Comparison of ENCODE assay signal across 8 cellular contexts in the genomic region with DNA sequence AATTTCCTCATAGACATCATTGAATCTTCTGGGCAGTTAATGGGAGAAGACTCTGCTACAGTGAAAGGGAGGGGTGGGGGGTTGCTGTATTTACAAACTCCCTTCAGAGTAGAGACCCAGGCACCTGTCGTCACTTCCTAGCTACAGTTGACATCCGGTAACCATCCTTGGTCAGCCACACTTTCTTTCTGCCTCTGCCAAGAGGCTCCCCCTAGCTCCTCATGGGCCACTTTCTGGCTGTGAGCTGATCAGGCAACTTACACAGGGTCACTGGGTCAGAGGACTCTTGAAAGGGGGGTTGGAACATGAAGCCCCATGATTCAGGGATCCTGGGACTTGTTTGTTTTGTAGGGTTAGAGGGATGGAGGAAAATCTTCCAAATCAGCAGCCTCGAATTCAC. TPM values are rescaled to one million over a fixed set of nuclear protein-coding genes. Genes with fewer than 3 reads are reported as not detected.
DNase-seq lines count a peak whose midpoint lies in the region; ATAC-seq and TF ChIP-seq lines count a peak whose summit lies in the region.

No MANE protein-coding gene starts in this region.

- DNase-seq in CD8-positive, alpha-beta T cell = peak in 6 of 7 experiments; percentile 14 to 73 (median 50)
- DNase-seq in Jurkat, Clone E6-1 (ENCODE audit: low read depth, low spot score) = peak; percentile 67
- DNase-seq in activated T-cell treated with anti-CD3 and anti-CD28 coated beads, Interleukin-2, amount 50 U/mL, for 4 hours = no peak
- DNase-seq in immature natural killer cell (peak; percentile 14 to 43 (median 35)), nucleus accumbens (lab: John Stamatoyannopoulos, UW) (no peak), NCI-H524 treated with DMSO at 0.1 percent for 48 hours (lab: John Stamatoyannopoulos, UW) (no peak)
- DNase-seq in stimulated activated naive CD8-positive, alpha-beta T cell treated with anti-CD3 and anti-CD28 coated beads, Interleukin-15, amount 100 ng/mL, for 72 hours = peak; percentile 38 to 60

- peaks cover 55% of the 10 kb centered on the region for H3K4me1 Mint-ChIP-seq in CD8-positive, alpha-beta T cell (ENCODE audit: low read depth)
- H3K4me1 Mint-ChIP-seq in activated T-cell treated with anti-CD3 and anti-CD28 coated beads, Interleukin-2, amount 50 U/mL, for 4 hours (ENCODE audit: low read depth) = peaks cover 59% of the 10 kb centered on the region
- peaks cover 49 to 52% of the 10 kb centered on the region in 2 donors for H3K4me1 Mint-ChIP-seq in immature natural killer cell
- peaks cover 64% of the 10 kb centered on the region for H3K4me1 Mint-ChIP-seq in stimulated activated naive CD8-positive, alpha-beta T cell treated with anti-CD3 and anti-CD28 coated beads, Interleukin-15, amount 100 ng/mL, for 72 hours

- CTCF ChIA-PET in CD8-positive, alpha-beta T cell (lab: Charles Lee) = interaction anchor here (0.6 to 1.7 kb wide), 5 partner anchors 11 to 82 kb away, joined by 3 to 5 read pairs (median 5); no protein-coding TSS in a partner anchor

- H3K27ac Mint-ChIP-seq in CD8-positive, alpha-beta T cell = peak overlapping the region; percentile 99
- peak overlapping the region; percentile 90 to 96 (median 94) for H3K27ac Mint-ChIP-seq in immature natural killer cell
- peak overlapping the region; percentile 89 to 98 for H3K27ac Mint-ChIP-seq in stimulated activated naive CD8-positive, alpha-beta T cell treated with anti-CD3 and anti-CD28 coated beads, Interleukin-15, amount 100 ng/mL, for 72 hours

- H3K9me3 Mint-ChIP-seq in CD8-positive, alpha-beta T cell = no peaks in the 10 kb centered on the region
- H3K9me3 Mint-ChIP-seq in activated T-cell treated with anti-CD3 and anti-CD28 coated beads, Interleukin-2, amount 50 U/mL, for 4 hours = no peaks in the 10 kb centered on the region
- no peaks in the 10 kb centered on the region for H3K9me3 Mint-ChIP-seq in immature natural killer cell
- no peaks in the 10 kb centered on the region for H3K9me3 Mint-ChIP-seq in stimulated activated naive CD8-positive, alpha-beta T cell treated with anti-CD3 and anti-CD28 coated beads, Interleukin-15, amount 100 ng/mL, for 72 hours

- no peaks in the 10 kb centered on the region for H3K27me3 ChIP-seq in CD8-positive, alpha-beta T cell (ENCODE audit: insufficient read depth, low read length)

- H3K27ac ChIP-seq in CD8-positive, alpha-beta T cell (ENCODE audit: low read depth, low read length) = peak overlapping the region; percentile 84

- H3K9me3 ChIP-seq in CD8-positive, alpha-beta T cell (ENCODE audit: low read length) = no peaks in the 10 kb centered on the region

- peak overlapping the region; percentile 94 for H3K4me3 Mint-ChIP-seq in CD8-positive, alpha-beta T cell
- H3K4me3 Mint-ChIP-seq in activated T-cell treated with anti-CD3 and anti-CD28 coated beads, Interleukin-2, amount 50 U/mL, for 4 hours = peak overlapping the region; percentile 96
- H3K4me3 Mint-ChIP-seq in immature natural killer cell = peak overlapping the region; percentile 92 to 96 (median 95)
- H3K4me3 Mint-ChIP-seq in stimulated activated naive CD8-positive, alpha-beta T cell treated with anti-CD3 and anti-CD28 coated beads, Interleukin-15, amount 100 ng/mL, for 72 hours = peak overlapping the region; percentile 99 to 100

- peak overlapping the region; percentile 86 for H3K4me3 ChIP-seq in CD8-positive, alpha-beta T cell (ENCODE audit: low read depth, low read length)
- H3K4me3 ChIP-seq in Jurkat, Clone E6-1 (ENCODE audit: low read length) = peak overlapping the region; percentile 87

- no peak for TF ChIP-seq CTCF in CD8-positive, alpha-beta T cell (IDR thresholded peaks at IDR 0.05)

- peaks cover 33% of the 10 kb centered on the region for H3K36me3 Mint-ChIP-seq in CD8-positive, alpha-beta T cell
- H3K36me3 Mint-ChIP-seq in activated T-cell treated with anti-CD3 and anti-CD28 coated beads, Interleukin-2, amount 50 U/mL, for 4 hours (ENCODE audit: insufficient read depth) = no peaks in the 10 kb centered on the region
- no peaks in the 10 kb centered on the region for H3K36me3 Mint-ChIP-seq in immature natural killer cell

- H3K4me1 ChIP-seq in CD8-positive, alpha-beta T cell (ENCODE audit: insufficient read depth, low read length) = peaks cover 49% of the 10 kb centered on the region

- H3K36me3 ChIP-seq in CD8-positive, alpha-beta T cell (ENCODE audit: insufficient read depth, low read length) = peaks cover 12% of the 10 kb centered on the region

- POLR2A ChIA-PET in CD8-positive, alpha-beta T cell (lab: Charles Lee) = interaction anchor here (0.6 to 2.4 kb wide), 16 partner anchors 10 to 1133 kb away, joined by 3 to 27 read pairs (median 4); a partner anchor contains a TSS

- no peaks in the 10 kb centered on the region for H3K27me3 Mint-ChIP-seq in CD8-positive, alpha-beta T cell (ENCODE audit: low read depth)
- no peaks in the 10 kb centered on the region for H3K27me3 Mint-ChIP-seq in activated T-cell treated with anti-CD3 and anti-CD28 coated beads, Interleukin-2, amount 50 U/mL, for 4 hours (ENCODE audit: low read depth)
- H3K27me3 Mint-ChIP-seq in immature natural killer cell (ENCODE audit: low read depth in 3 of 3) = peaks cover 2 to 13% (median 7%) of the 10 kb centered on the region in 3 donors
- no peaks in the 10 kb centered on the region for H3K27me3 Mint-ChIP-seq in stimulated activated naive CD8-positive, alpha-beta T cell treated with anti-CD3 and anti-CD28 coated beads, Interleukin-15, amount 100 ng/mL, for 72 hours

- ATAC-seq in CD8-positive, alpha-beta T cell = peak; percentile 27
- peak in 1 of 2 donors; percentile 5 for ATAC-seq in activated T-cell treated with anti-CD3 and anti-CD28 coated beads, Interleukin-2, amount 50 U/mL, for 4 hours
- ATAC-seq in stimulated activated naive CD8-positive, alpha-beta T cell treated with anti-CD3 and anti-CD28 coated beads, Interleukin-15, amount 100 ng/mL, for 72 hours = peak; percentile 58
- ATAC-seq in GM19455 (IDR thresholded peaks at IDR 0.05; ENCODE audit: unreplicated experiment) = no peak

- intact Hi-C loops in CD8-positive, alpha-beta T cell (cut with DNase I, micrococcal nuclease) = loop anchor here (2.0 to 10.0 kb wide), 4 partner anchors 48 to 624 kb away; a partner anchor contains a TSS

RNA-seq across cellular contexts. Expression of a gene that starts 1.2 kb away (rescaled TPM):
- total RNA-seq in CD8-positive, alpha-beta T cell = 10 to 100 TPM; 64.4 to 68.2 TPM
- 39.0 TPM for polyA plus RNA-seq in Jurkat, Clone E6-1 (2012; ENCODE audit: insufficient read depth, insufficient read length)
- total RNA-seq in activated T-cell treated with anti-CD3 and anti-CD28 coated beads, Interleukin-2, amount 50 U/mL, for 4 hours = 10 to 100 TPM; 35.1 to 42.8 (median 36.1) TPM
- 10 to 100 TPM in 1 of 3 donors, 1 to 10 TPM in 2; 5.2 to 12.3 (median 6.7) TPM for polyA plus RNA-seq in immature natural killer cell

RNA-seq across cellular contexts. Expression of a gene that starts 30.7 kb away (rescaled TPM):
- total RNA-seq in CD8-positive, alpha-beta T cell = 10 to 100 TPM; 70.6 to 70.8 TPM
- polyA plus RNA-seq in Jurkat, Clone E6-1 (2012; ENCODE audit: insufficient read depth, insufficient read length) = 70.9 TPM
- 10 to 100 TPM; 46.4 to 58.1 (median 51.1) TPM for total RNA-seq in activated T-cell treated with anti-CD3 and anti-CD28 coated beads, Interleukin-2, amount 50 U/mL, for 4 hours
- polyA plus RNA-seq in immature natural killer cell = 10 to 100 TPM; 15.8 to 18.3 (median 17.2) TPM

RNA-seq across cellular contexts. Expression of a gene that starts 39.5 kb away (rescaled TPM):
- total RNA-seq in CD8-positive, alpha-beta T cell = not detected
- not detected for polyA plus RNA-seq in Jurkat, Clone E6-1 (2012; ENCODE audit: insufficient read depth, insufficient read length)
- total RNA-seq in activated T-cell treated with anti-CD3 and anti-CD28 coated beads, Interleukin-2, amount 50 U/mL, for 4 hours = under 1 TPM in 2 of 3 donors, not detected in 1; 0.52 to 0.69 TPM
- polyA plus RNA-seq in immature natural killer cell = not detected

Comparison
In these comparisons a context has a peak if more than half of its experiments do, and no peak if none do; other contexts are left out.
1. DNase-seq: peak in CD8-positive, alpha-beta T cell (6 of 7), Jurkat, Clone E6-1 (single experiment), immature natural killer cell (3 of 3) and stimulated activated naive CD8-positive, alpha-beta T cell treated with anti-CD3 and anti-CD28 coated beads, Interleukin-15, amount 100 ng/mL, for 72 hours (2 of 2); none in activated T-cell treated with anti-CD3 and anti-CD28 coated beads, Interleukin-2, amount 50 U/mL, for 4 hours (single experiment), nucleus accumbens (0 of 56) and NCI-H524 treated with DMSO at 0.1 percent for 48 hours (single experiment).
2. Peak in every context shown above with its lines, with median percentiles within 50 percentile points of each other: H3K27ac Mint-ChIP-seq and H3K4me3 Mint-ChIP-seq.